ENCODE assay signal across 15 cellular contexts in genomic region chr19:46900341-46900740, GRCh38.
"Had no signal": no experiment of that assay in that cellular context is flagged by ENCODE, and none has a peak within 500 bp of the region (broad histone marks: within the 10 kb centered on the region; RNA-seq: fewer than 3 reads in every experiment).

No MANE protein-coding gene starts in this region.

- H3K4me3 Mint-ChIP-seq: central memory CD8-positive, alpha-beta T cell; memory B cell; neural crest cell had no signal

- ATAC-seq: heart left ventricle; lower lobe of right lung; naive thymus-derived CD4-positive, alpha-beta T cell; right cardiac atrium had no signal

- H3K27ac ChIP-seq: heart left ventricle, left ventricle myocardium inferior, lower lobe of right lung, ovary had no signal

- H3K27me3 Mint-ChIP-seq: central memory CD8-positive, alpha-beta T cell; memory B cell; naive thymus-derived CD4-positive, alpha-beta T cell had no signal

- H3K27me3 ChIP-seq: heart left ventricle, ovary had no signal

- H3K9me3 Mint-ChIP-seq: central memory CD8-positive, alpha-beta T cell; memory B cell; naive thymus-derived CD4-positive, alpha-beta T cell; neural crest cell had no signal

- H3K36me3 ChIP-seq: heart left ventricle, left ventricle myocardium inferior, lower lobe of right lung, ovary had no signal

- H3K27ac Mint-ChIP-seq: memory B cell had no signal

- DNase-seq: effector memory CD4-positive, alpha-beta T cell; erythroblast; heart left ventricle; hypothalamus; left ventricle myocardium inferior; lower lobe of right lung; naive thymus-derived CD4-positive, alpha-beta T cell; ovary; right cardiac atrium; stimulated activated CD4-positive, alpha-beta T cell treated with anti-CD3 and anti-CD28 coated beads, Interleukin-2, amount 100 ng/mL, for 48 hours; stimulated activated naive CD4-positive, alpha-beta T cell treated with Interleukin-2 at 50 U/mL for 16 hours had no signal

- H3K9me3 ChIP-seq: heart left ventricle, left ventricle myocardium inferior, lower lobe of right lung, ovary had no signal

- H3K4me3 ChIP-seq: heart left ventricle, left ventricle myocardium inferior, lower lobe of right lung, ovary, smooth muscle cell had no signal
